ENCODE assay signal across 28 cellular contexts in the genomic region with DNA sequence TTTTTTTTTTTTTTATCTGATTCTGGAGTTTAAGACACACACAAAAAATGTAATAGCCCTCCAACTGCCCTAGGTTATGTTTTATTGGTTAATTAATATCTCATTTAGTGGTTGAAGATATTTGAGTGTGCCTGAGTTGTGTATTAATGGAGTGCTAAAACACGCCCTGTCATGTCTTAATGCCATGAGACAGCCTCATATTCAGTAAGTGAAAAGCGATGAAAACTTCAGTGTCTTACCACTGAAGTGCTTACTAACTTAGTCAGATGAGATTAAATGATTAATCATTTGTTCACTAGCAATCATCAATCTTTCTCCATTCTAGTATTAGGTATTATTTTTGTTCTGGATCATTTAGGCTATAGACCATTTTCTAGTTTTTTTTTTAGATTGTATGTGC.
"Had no signal": no experiment of that assay in that cellular context is flagged by ENCODE, and none has a peak within 500 bp of the region (broad histone marks: within the 10 kb centered on the region; RNA-seq: fewer than 3 reads in every experiment).

No MANE protein-coding gene starts in this region.

- H3K27ac ChIP-seq: VCaP had no signal

- DNase-seq: activated CD4-positive, alpha-beta memory T cell treated with anti-CD3 and anti-CD28 coated beads, Interleukin-2, amount 10 ng/mL, durations not matched to agents 7 days and 5 days; activated CD4-positive, alpha-beta T cell treated with anti-CD3 and anti-CD28 coated beads for 36 hours; activated CD4-positive, alpha-beta T cell treated with anti-CD3 and anti-CD28 coated beads, Interleukin-2, amount 50 U/mL, for 1 hour; activated gamma-delta T cell treated with Interleukin-2 at 50 U/mL for 16 hours; activated naive CD4-positive, alpha-beta T cell treated with anti-CD3 and anti-CD28 coated beads, Interleukin-2, amount 10 ng/mL, durations not matched to agents 7 days and 5 days; activated naive CD8-positive, alpha-beta T cell treated with anti-CD3 and anti-CD28 coated beads for 36 hours; activated T-cell treated with anti-CD3 and anti-CD28 coated beads for 4 hours; activated T-cell treated with anti-CD3 and anti-CD28 coated beads, Interleukin-2, amount 50 U/mL, for 48 hours; caudate nucleus; Kasumi-1; KBM-7; MV-4-11; NCI-H1105; NCI-H1436; NCI-H1694 treated with DMSO at 0.1 percent for 48 hours; NCI-H2029 treated with DMSO at 0.1 percent for 48 hours; NCI-H345; NCI-H510A treated with DMSO at 0.1 percent for 48 hours; NCI-H69; NK-92 treated with Interleukin-12 subunit alpha and Interleukin-12 subunit beta, amount 100 ng/mL, for 24 hours; OCI-M1; SHP77 treated with DMSO at 0.1 percent for 48 hours; T-cell; T-helper 2 cell; T1000 had no signal

- H3K4me1 Mint-ChIP-seq: activated CD4-positive, alpha-beta memory T cell treated with anti-CD3 and anti-CD28 coated beads, Interleukin-2, amount 10 ng/mL, durations not matched to agents 7 days and 5 days; activated CD4-positive, alpha-beta T cell treated with anti-CD3 and anti-CD28 coated beads for 36 hours; activated naive CD4-positive, alpha-beta T cell treated with anti-CD3 and anti-CD28 coated beads, Interleukin-2, amount 10 ng/mL, durations not matched to agents 7 days and 5 days; activated naive CD8-positive, alpha-beta T cell treated with anti-CD3 and anti-CD28 coated beads for 36 hours; activated T-helper 17 cell treated with anti-CD3 and anti-CD28 coated beads, Interleukin-2, amount 50 U/mL, for 72 hours; T-cell had no signal

- H3K36me3 Mint-ChIP-seq: activated naive CD4-positive, alpha-beta T cell treated with anti-CD3 and anti-CD28 coated beads, Interleukin-2, amount 10 ng/mL, durations not matched to agents 7 days and 5 days; activated naive CD8-positive, alpha-beta T cell treated with anti-CD3 and anti-CD28 coated beads for 36 hours; T-cell had no signal

- H3K27me3 Mint-ChIP-seq: activated CD4-positive, alpha-beta memory T cell treated with anti-CD3 and anti-CD28 coated beads, Interleukin-2, amount 10 ng/mL, durations not matched to agents 7 days and 5 days; activated CD4-positive, alpha-beta T cell treated with anti-CD3 and anti-CD28 coated beads for 36 hours; activated naive CD4-positive, alpha-beta T cell treated with anti-CD3 and anti-CD28 coated beads, Interleukin-2, amount 10 ng/mL, durations not matched to agents 7 days and 5 days; activated naive CD8-positive, alpha-beta T cell treated with anti-CD3 and anti-CD28 coated beads for 36 hours; activated T-helper 17 cell treated with anti-CD3 and anti-CD28 coated beads, Interleukin-2, amount 50 U/mL, for 72 hours; T-cell had no signal

- H3K27ac Mint-ChIP-seq: activated CD4-positive, alpha-beta memory T cell treated with anti-CD3 and anti-CD28 coated beads, Interleukin-2, amount 10 ng/mL, durations not matched to agents 7 days and 5 days; activated CD4-positive, alpha-beta T cell treated with anti-CD3 and anti-CD28 coated beads for 36 hours; activated naive CD4-positive, alpha-beta T cell treated with anti-CD3 and anti-CD28 coated beads, Interleukin-2, amount 10 ng/mL, durations not matched to agents 7 days and 5 days; activated naive CD8-positive, alpha-beta T cell treated with anti-CD3 and anti-CD28 coated beads for 36 hours; activated T-helper 17 cell treated with anti-CD3 and anti-CD28 coated beads, Interleukin-2, amount 50 U/mL, for 72 hours; T-cell had no signal

- H3K4me3 Mint-ChIP-seq: activated CD4-positive, alpha-beta memory T cell treated with anti-CD3 and anti-CD28 coated beads, Interleukin-2, amount 10 ng/mL, durations not matched to agents 7 days and 5 days; activated CD4-positive, alpha-beta T cell treated with anti-CD3 and anti-CD28 coated beads for 36 hours; activated naive CD4-positive, alpha-beta T cell treated with anti-CD3 and anti-CD28 coated beads, Interleukin-2, amount 10 ng/mL, durations not matched to agents 7 days and 5 days; activated naive CD8-positive, alpha-beta T cell treated with anti-CD3 and anti-CD28 coated beads for 36 hours; activated T-helper 17 cell treated with anti-CD3 and anti-CD28 coated beads, Interleukin-2, amount 50 U/mL, for 72 hours; T-cell had no signal

- ATAC-seq: activated CD4-positive, alpha-beta T cell treated with anti-CD3 and anti-CD28 coated beads for 36 hours; activated T-helper 17 cell treated with anti-CD3 and anti-CD28 coated beads, Interleukin-2, amount 50 U/mL, for 72 hours; Panc1; T-cell had no signal
